In genomic region chr20:50794846-50795634, GRCh38 we compare ENCODE assay signal across 8 cellular contexts. TPM values are rescaled to one million over a fixed set of nuclear protein-coding genes. Genes with fewer than 3 reads are reported as not detected.
DNase-seq lines count a peak whose midpoint lies in the region; ATAC-seq and TF ChIP-seq lines count a peak whose summit lies in the region.

Gene BCAS4 (plus strand): TSS chr20:50795061. CDS start chr20:50795084, 23 bp downstream.

- H3K4me2 ChIP-seq in hepatocyte = peak within 1 kb of the TSS; percentile 94

- peak within 1 kb of the TSS; percentile 85 for H3K4me3 ChIP-seq in H7 (ENCODE audit: insufficient read depth, low read depth, low read length)
- peak within 1 kb of the TSS; percentile 95 for H3K4me3 ChIP-seq in hepatocyte

- peaks cover 11% of the 10 kb centered on the region for H3K79me2 ChIP-seq in hepatocyte

- H4K20me1 ChIP-seq in hepatocyte (ENCODE audit: insufficient read depth, poor library complexity, severe bottlenecking) = no peaks in the 10 kb centered on the region

- no peaks in the 10 kb centered on the region for H3K9me3 ChIP-seq in hepatocyte (ENCODE audit: low read depth)

- no peaks in the 10 kb centered on the region for H3K9me2 ChIP-seq in hepatocyte (replicated peaks; ENCODE audit: insufficient read depth)

- intact Hi-C loops in sciatic nerve (cut with DNase I) = loop anchor here (5.0 kb wide), 1 partner anchor 137 kb away; the partner anchor contains the start of gene ADNP

- peak; percentile 97 for DNase-seq in GM10266 (ENCODE audit: extremely low spot score)
- DNase-seq in H7 = peak; percentile 99
- DNase-seq in M059J (ENCODE audit: low read depth) = peak; percentile 84
- DNase-seq in T-helper 2 cell = peak; percentile 72 to 89 (median 78)
- DNase-seq in anterior cingulate cortex (lab: John Stamatoyannopoulos, UW) = peak in 51 of 58 donors; percentile 8 to 83 (median 55)
- peak; percentile 95 for DNase-seq in hepatocyte (ENCODE audit: low spot score)
- DNase-seq in sciatic nerve (ENCODE audit: low spot score) = peak; percentile 79
- no peak for DNase-seq in OCI-M2 (lab: John Stamatoyannopoulos, UW; ENCODE audit: unreplicated experiment)

- no peaks in the 10 kb centered on the region for H3K27me3 ChIP-seq in H7 (ENCODE audit: control insufficient read depth, insufficient read depth, low read length)
- no peaks in the 10 kb centered on the region for H3K27me3 ChIP-seq in hepatocyte

- no peaks in the 10 kb centered on the region for H3K36me3 ChIP-seq in H7 (replicated peaks; ENCODE audit: control insufficient read depth, insufficient read depth, low read length)
- no peaks in the 10 kb centered on the region for H3K36me3 ChIP-seq in hepatocyte (replicated peaks; ENCODE audit: insufficient read depth, low read depth)

- peak within 1 kb of the TSS; percentile 99 for H2AFZ ChIP-seq in hepatocyte

- ATAC-seq in sciatic nerve = peak; percentile 57

- TF ChIP-seq CTCF in GM10266 (IDR thresholded peaks at IDR 0.05; ENCODE audit: control insufficient read depth, insufficient read depth, low read depth, missing control alignments) (peak; percentile 97), hepatocyte (IDR thresholded peaks at IDR 0.05; ENCODE audit: poor library complexity) (peak; percentile 64)

- peaks cover 30% of the 10 kb centered on the region for H3K4me1 ChIP-seq in hepatocyte (ENCODE audit: insufficient read depth)

- WGBS in hepatocyte (ENCODE audit: low lambda C conversion rate, missing lambda C conversion rate) = under 1% methylated on average over 58 of the region's 92 CpGs

- H3K27ac ChIP-seq in hepatocyte = peak within 1 kb of the TSS; percentile 80

RNA-seq across cellular contexts. Expression of gene BCAS4, which starts in this region (rescaled TPM):
- total RNA-seq in H7 (2014; rRNA removed; shearing (Covaris generic)) = 17.6 and 19.3 TPM in 2 replicates
- total RNA-seq in M059J (2014; rRNA removed; shearing (Covaris generic)) = 15.4 and 16.2 TPM in 2 replicates
- total RNA-seq in hepatocyte (5.6 and 12.5 TPM in 2 replicates), sciatic nerve (4.8 TPM)
- polyA plus RNA-seq in hepatocyte = 18.0 and 21.6 TPM in 2 replicates
